ENCODE assay signal across 1 cellular context in genomic region chr4:26191353-26191752, GRCh38.
TF ChIP-seq lines count a peak whose summit lies in the region.

No MANE protein-coding gene starts in this region.

TF ChIP-seq in SK-N-SH treated with all-trans-retinoic acid at 6 μM for 48 hours, 23 proteins besides CTCF, POLR2A, EP300 and RAD21 (continued from another document):
- TF ChIP-seq, protein P1, sequence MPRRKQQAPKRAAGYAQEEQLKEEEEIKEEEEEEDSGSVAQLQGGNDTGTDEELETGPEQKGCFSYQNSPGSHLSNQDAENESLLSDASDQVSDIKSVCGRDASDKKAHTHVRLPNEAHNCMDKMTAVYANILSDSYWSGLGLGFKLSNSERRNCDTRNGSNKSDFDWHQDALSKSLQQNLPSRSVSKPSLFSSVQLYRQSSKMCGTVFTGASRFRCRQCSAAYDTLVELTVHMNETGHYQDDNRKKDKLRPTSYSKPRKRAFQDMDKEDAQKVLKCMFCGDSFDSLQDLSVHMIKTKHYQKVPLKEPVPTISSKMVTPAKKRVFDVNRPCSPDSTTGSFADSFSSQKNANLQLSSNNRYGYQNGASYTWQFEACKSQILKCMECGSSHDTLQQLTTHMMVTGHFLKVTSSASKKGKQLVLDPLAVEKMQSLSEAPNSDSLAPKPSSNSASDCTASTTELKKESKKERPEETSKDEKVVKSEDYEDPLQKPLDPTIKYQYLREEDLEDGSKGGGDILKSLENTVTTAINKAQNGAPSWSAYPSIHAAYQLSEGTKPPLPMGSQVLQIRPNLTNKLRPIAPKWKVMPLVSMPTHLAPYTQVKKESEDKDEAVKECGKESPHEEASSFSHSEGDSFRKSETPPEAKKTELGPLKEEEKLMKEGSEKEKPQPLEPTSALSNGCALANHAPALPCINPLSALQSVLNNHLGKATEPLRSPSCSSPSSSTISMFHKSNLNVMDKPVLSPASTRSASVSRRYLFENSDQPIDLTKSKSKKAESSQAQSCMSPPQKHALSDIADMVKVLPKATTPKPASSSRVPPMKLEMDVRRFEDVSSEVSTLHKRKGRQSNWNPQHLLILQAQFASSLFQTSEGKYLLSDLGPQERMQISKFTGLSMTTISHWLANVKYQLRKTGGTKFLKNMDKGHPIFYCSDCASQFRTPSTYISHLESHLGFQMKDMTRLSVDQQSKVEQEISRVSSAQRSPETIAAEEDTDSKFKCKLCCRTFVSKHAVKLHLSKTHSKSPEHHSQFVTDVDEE (CRISPR knock-in tag; IDR thresholded peaks at IDR 0.05), result no peak
- TF ChIP-seq TCF4 (CRISPR knock-in tag; IDR thresholded peaks at IDR 0.05; ENCODE audit: borderline replicate concordance) (no peak), GLIS3 (CRISPR knock-in tag; IDR thresholded peaks at IDR 0.05) (no peak)
